8 cellular contexts compared by ENCODE assay signal in genomic region chr14:24365600-24366374, GRCh38. TPM values are rescaled to one million over a fixed set of nuclear protein-coding genes. Genes with fewer than 3 reads are reported as not detected.
DNase-seq lines count a peak whose midpoint lies in the region; ATAC-seq, FAIRE-seq and TF ChIP-seq lines count a peak whose summit lies in the region.

No MANE protein-coding gene starts in this region.

- H2AFZ ChIP-seq in neural cell (ENCODE audit: low read depth, low read length): no peak overlapping the region

- H3K36me3 Mint-ChIP-seq in IgD-negative memory B cell: no peaks in the 10 kb centered on the region

- H4K20me1 ChIP-seq in neural cell (ENCODE audit: insufficient read depth): no peaks in the 10 kb centered on the region

- peak overlapping the region; percentile 47 to 96 (median 91) for H3K27ac Mint-ChIP-seq in IgD-negative memory B cell

- no peaks in the 10 kb centered on the region for H3F3A ChIP-seq in neural cell (ENCODE audit: insufficient read depth, low read length, poor library complexity, severe bottlenecking)

- peak overlapping the region; percentile 79 to 92 (median 91) for H3K4me3 Mint-ChIP-seq in IgD-negative memory B cell

- no peaks in the 10 kb centered on the region for H3K9me3 Mint-ChIP-seq in IgD-negative memory B cell

- peak; percentile 91 for DNase-seq in RPMI7951 (ENCODE audit: low read depth)
- DNase-seq in activated gamma-delta T cell treated with anti-CD3 and anti-CD28 coated beads, Interleukin-2, amount 50 U/mL, for 16 hours (ENCODE audit: low read depth): peak; percentile 42
- DNase-seq in fibroblast of villous mesenchyme (ENCODE audit: low read depth): peak; percentile 93
- peak; percentile 92 for DNase-seq in stromal cell of bone marrow (ENCODE audit: low read depth)

- no peaks in the 10 kb centered on the region for H3K36me3 ChIP-seq in neural cell (ENCODE audit: insufficient read depth, low read length)

- no peaks in the 10 kb centered on the region for H3K9me2 ChIP-seq in neural cell (ENCODE audit: insufficient read depth, low read length)

- peak; percentile 35 for ATAC-seq in GM18517 (IDR thresholded peaks at IDR 0.05; ENCODE audit: unreplicated experiment)

- H3K27ac ChIP-seq in neural cell (ENCODE audit: low read length): no peak overlapping the region

- H3K4me3 ChIP-seq in fibroblast of villous mesenchyme (ENCODE audit: low read depth, low read length) (peak overlapping the region; percentile 96), neural cell (ENCODE audit: low read length) (peak overlapping the region; percentile 58)

- H3K9ac ChIP-seq in neural cell (ENCODE audit: low read length): peak overlapping the region; percentile 29

- no peaks in the 10 kb centered on the region for H3K79me2 ChIP-seq in neural cell (replicated peaks; ENCODE audit: insufficient read depth, low read length)

- peaks cover 24% of the 10 kb centered on the region for H3K27me3 Mint-ChIP-seq in IgD-negative memory B cell

- H3K4me2 ChIP-seq in neural cell (ENCODE audit: low read length): no peak overlapping the region

- H3K4me1 Mint-ChIP-seq in IgD-negative memory B cell: peaks cover 21 to 23% (median 22%) of the 10 kb centered on the region in 3 donors

- no peaks in the 10 kb centered on the region for H3K9me3 ChIP-seq in neural cell (ENCODE audit: low read length)

- FAIRE-seq in A204.1 (lab: Jason Lieb, UNC): peak; percentile 95

- peaks cover 23% of the 10 kb centered on the region for H3K27me3 ChIP-seq in neural cell (ENCODE audit: insufficient read depth, low read depth, low read length)

- no peak for TF ChIP-seq RAD21 in neural cell (conservative IDR thresholded peaks at IDR 0.05)

- peak; percentile 91 for TF ChIP-seq CTCF in fibroblast of villous mesenchyme (IDR thresholded peaks at IDR 0.05; ENCODE audit: insufficient read depth, low read depth, low read length)
- peak; percentile 59 for TF ChIP-seq CTCF in neural cell (IDR thresholded peaks at IDR 0.05; ENCODE audit: poor library complexity, severe bottlenecking)

- TF ChIP-seq EP300 in neural cell (conservative IDR thresholded peaks at IDR 0.05; ENCODE audit: poor library complexity, severe bottlenecking): no peak

TF ChIP-seq in neural cell, 6 proteins besides CTCF, POLR2A, EP300 and RAD21:
- TF ChIP-seq REST (IDR thresholded peaks at IDR 0.05; ENCODE audit: borderline replicate concordance): no peak
- TF ChIP-seq EZH2 (IDR thresholded peaks at IDR 0.05; ENCODE audit: borderline replicate concordance, insufficient read depth, low read length, poor library complexity, severe bottlenecking): no peak
- no peak for TF ChIP-seq POLR2AphosphoS5 (IDR thresholded peaks at IDR 0.05)
- no peak for TF ChIP-seq TAF1 (IDR thresholded peaks at IDR 0.05; ENCODE audit: low read depth)
- TF ChIP-seq SMC3 (conservative IDR thresholded peaks at IDR 0.05; ENCODE audit: poor library complexity): peak; percentile 58

RNA-seq across cellular contexts. Expression of gene NFATC4, which starts 2.2 kb away (rescaled TPM):
- polyA plus RNA-seq in IgD-negative memory B cell (0.20 TPM), neural cell (0.22 and 0.48 TPM in 2 replicates)
- 10.6 and 13.1 TPM in 2 replicates for total RNA-seq in RPMI7951 (2014; rRNA removed; shearing (Covaris generic))
- 56.4 and 68.2 TPM in 2 replicates for total RNA-seq in fibroblast of villous mesenchyme
- 0.73 and 1.0 TPM in 2 replicates for polyA minus RNA-seq in neural cell

RNA-seq across cellular contexts. Expression of gene RIPK3, which starts 26.0 kb away (rescaled TPM):
- 14.8 TPM for polyA plus RNA-seq in IgD-negative memory B cell
- 0.60 and 1.3 TPM in 2 replicates for total RNA-seq in RPMI7951 (2014; rRNA removed; shearing (Covaris generic))
- total RNA-seq in fibroblast of villous mesenchyme: 0.32 and 3.9 TPM in 2 replicates
- not detected in 2 replicates for polyA plus RNA-seq in neural cell
- polyA minus RNA-seq in neural cell: not detected in 2 replicates

RNA-seq across cellular contexts. Expression of gene ADCY4, which starts 30.9 kb away (rescaled TPM):
- polyA plus RNA-seq in IgD-negative memory B cell (0.75 TPM), neural cell (not detected in 2 replicates)
- total RNA-seq in RPMI7951 (2014; rRNA removed; shearing (Covaris generic)): not detected in 2 replicates
- total RNA-seq in fibroblast of villous mesenchyme: 4.2 and 18.1 TPM in 2 replicates
- not detected in 2 replicates for polyA minus RNA-seq in neural cell

RNA-seq across cellular contexts. Expression of gene NYNRIN, which starts 33.0 kb away (rescaled TPM):
- not detected for polyA plus RNA-seq in IgD-negative memory B cell
- total RNA-seq in RPMI7951 (2014; rRNA removed; shearing (Covaris generic)): 0.36 and 0.39 TPM in 2 replicates
- total RNA-seq in fibroblast of villous mesenchyme: 11.6 and 15.5 TPM in 2 replicates
- polyA plus RNA-seq in neural cell: 5.7 and 9.1 TPM in 2 replicates
- 17.2 and 18.0 TPM in 2 replicates for polyA minus RNA-seq in neural cell

RNA-seq across cellular contexts. Expression of gene LTB4R, which starts 54.5 kb away (rescaled TPM):
- polyA plus RNA-seq in IgD-negative memory B cell (2.5 TPM), neural cell (4.3 and 5.2 TPM in 2 replicates)
- total RNA-seq in RPMI7951 (2014; rRNA removed; shearing (Covaris generic)): 0.48 and 0.59 TPM in 2 replicates
- 1.3 and 1.6 TPM in 2 replicates for total RNA-seq in fibroblast of villous mesenchyme
- polyA minus RNA-seq in neural cell: 2.2 and 3.5 TPM in 2 replicates

Comparison
In these comparisons a context has a peak if more than half of its experiments do, and no peak if none do; other contexts are left out.
1. DNase-seq: peak in every context shown above with its lines; median percentile 93 in fibroblast of villous mesenchyme; 92 in stromal cell of bone marrow; 91 in RPMI7951; 42 in activated gamma-delta T cell treated with anti-CD3 and anti-CD28 coated beads, Interleukin-2, amount 50 U/mL, for 16 hours.